In genomic region chr2:8538951-8539621, GRCh38 we compare ENCODE assay signal across 17 cellular contexts.
DNase-seq lines count a peak whose midpoint lies in the region; ATAC-seq and TF ChIP-seq lines count a peak whose summit lies in the region.
"Had no signal": no experiment of that assay in that cellular context is flagged by ENCODE, and none has a peak within 500 bp of the region (broad histone marks: within the 10 kb centered on the region; RNA-seq: fewer than 3 reads in every experiment).

No MANE protein-coding gene starts in this region.

- DNase-seq in activated CD4-positive, alpha-beta memory T cell treated with anti-CD3 and anti-CD28 coated beads, Interleukin-2, amount 10 ng/mL, durations not matched to agents 7 days and 5 days = no peak
- no peak for DNase-seq in activated CD4-positive, alpha-beta memory T cell treated with anti-CD3 and anti-CD28 coated beads for 36 hours
- DNase-seq in hepatocyte (ENCODE audit: low spot score) (peak; percentile 42), hypothalamus (lab: John Stamatoyannopoulos, UW) (no peak), SW480 (ENCODE audit: low spot score) (no peak)
- DNase-seq in stimulated activated effector memory CD8-positive, alpha-beta T cell treated with anti-CD3 and anti-CD28 coated beads, Interleukin-12 subunit alpha, Interleukin-12 subunit beta, amount 100 ng/mL, for 72 hours (ENCODE audit: low spot score in 2 of 2) = no peak
- DNase-seq: activated CD4-positive, alpha-beta T cell treated with anti-CD3 and anti-CD28 coated beads for 36 hours; activated naive CD4-positive, alpha-beta T cell treated with anti-CD3 and anti-CD28 coated beads, Interleukin-2, amount 10 ng/mL, durations not matched to agents 7 days and 5 days; GOT3; NCI-H1105 treated with DMSO at 0.1 percent for 48 hours; NCI-H345; OCI-M1; stimulated activated CD4-positive, alpha-beta T cell treated with anti-CD3 and anti-CD28 coated beads, Interleukin-4, amount 100 ng/mL, for 24 hours had no signal

- H3K9me3 Mint-ChIP-seq in activated CD4-positive, alpha-beta memory T cell treated with anti-CD3 and anti-CD28 coated beads, Interleukin-2, amount 10 ng/mL, durations not matched to agents 7 days and 5 days = no peaks in the 10 kb centered on the region
- no peaks in the 10 kb centered on the region for H3K9me3 Mint-ChIP-seq in activated CD4-positive, alpha-beta memory T cell treated with anti-CD3 and anti-CD28 coated beads for 36 hours
- H3K9me3 Mint-ChIP-seq in stimulated activated effector memory CD8-positive, alpha-beta T cell treated with anti-CD3 and anti-CD28 coated beads, Interleukin-12 subunit alpha, Interleukin-12 subunit beta, amount 100 ng/mL, for 72 hours = no peaks in the 10 kb centered on the region
- H3K9me3 Mint-ChIP-seq: activated naive CD4-positive, alpha-beta T cell treated with anti-CD3 and anti-CD28 coated beads, Interleukin-2, amount 10 ng/mL, durations not matched to agents 7 days and 5 days; IgD-negative memory B cell; T-cell had no signal

- H4K20me1 ChIP-seq in Loucy (ENCODE audit: insufficient read depth, low read length, poor library complexity, severe bottlenecking) (no peaks in the 10 kb centered on the region), hepatocyte (ENCODE audit: insufficient read depth, poor library complexity, severe bottlenecking) (no peaks in the 10 kb centered on the region)

- H3K27ac ChIP-seq in hepatocyte = peak overlapping the region; percentile 84

- 76% methylated on average over 14 of the region's 14 CpGs for WGBS in hepatocyte (ENCODE audit: low lambda C conversion rate, missing lambda C conversion rate)

- H3K9me2 ChIP-seq in Loucy (replicated peaks; ENCODE audit: low read depth, low read length) (no peaks in the 10 kb centered on the region), hepatocyte (replicated peaks; ENCODE audit: insufficient read depth) (no peaks in the 10 kb centered on the region)

- H3K9ac ChIP-seq in Loucy (ENCODE audit: low read depth, low read length, poor library complexity, severe bottlenecking) = peak overlapping the region; percentile 95

- H3K4me2 ChIP-seq in Loucy (ENCODE audit: low read depth, low read length, poor library complexity, severe bottlenecking) = no peak overlapping the region
- peak overlapping the region; percentile 49 for H3K4me2 ChIP-seq in hepatocyte

- CTCF ChIA-PET in activated CD4-positive, alpha-beta memory T cell treated with anti-CD3 and anti-CD28 coated beads, Interleukin-2, amount 10 ng/mL, durations not matched to agents 7 days and 5 days (lab: Charles Lee) = no interaction called here
- CTCF ChIA-PET in activated CD4-positive, alpha-beta memory T cell treated with anti-CD3 and anti-CD28 coated beads for 36 hours (lab: Charles Lee) = interaction anchor here (0.9 to 1.1 kb wide), 2 partner anchors 19 to 61 kb away, joined by 3 read pairs; no protein-coding TSS in a partner anchor

- no peak for ATAC-seq in stimulated activated effector memory CD8-positive, alpha-beta T cell treated with anti-CD3 and anti-CD28 coated beads, Interleukin-12 subunit alpha, Interleukin-12 subunit beta, amount 100 ng/mL, for 72 hours
- ATAC-seq in HG02973 (IDR thresholded peaks at IDR 0.05; ENCODE audit: unreplicated experiment) = no peak
- ATAC-seq: activated CD4-positive, alpha-beta T cell treated with anti-CD3 and anti-CD28 coated beads for 36 hours; T-cell had no signal

- H3K27me3 Mint-ChIP-seq in activated CD4-positive, alpha-beta memory T cell treated with anti-CD3 and anti-CD28 coated beads, Interleukin-2, amount 10 ng/mL, durations not matched to agents 7 days and 5 days = no peaks in the 10 kb centered on the region
- no peaks in the 10 kb centered on the region for H3K27me3 Mint-ChIP-seq in activated CD4-positive, alpha-beta memory T cell treated with anti-CD3 and anti-CD28 coated beads for 36 hours
- H3K27me3 Mint-ChIP-seq: activated CD4-positive, alpha-beta T cell treated with anti-CD3 and anti-CD28 coated beads for 36 hours; T-cell had no signal

- peaks cover 80% of the 10 kb centered on the region for H3K4me1 Mint-ChIP-seq in activated CD4-positive, alpha-beta memory T cell treated with anti-CD3 and anti-CD28 coated beads, Interleukin-2, amount 10 ng/mL, durations not matched to agents 7 days and 5 days
- H3K4me1 Mint-ChIP-seq in activated CD4-positive, alpha-beta memory T cell treated with anti-CD3 and anti-CD28 coated beads for 36 hours (ENCODE audit: low read depth) = peaks cover 70% of the 10 kb centered on the region
- H3K4me1 Mint-ChIP-seq in stimulated activated effector memory CD8-positive, alpha-beta T cell treated with anti-CD3 and anti-CD28 coated beads, Interleukin-12 subunit alpha, Interleukin-12 subunit beta, amount 100 ng/mL, for 72 hours = peaks cover 83% of the 10 kb centered on the region

- no peaks in the 10 kb centered on the region for H3K36me3 Mint-ChIP-seq in activated CD4-positive, alpha-beta memory T cell treated with anti-CD3 and anti-CD28 coated beads, Interleukin-2, amount 10 ng/mL, durations not matched to agents 7 days and 5 days (ENCODE audit: low read depth)
- peaks cover 2% of the 10 kb centered on the region for H3K36me3 Mint-ChIP-seq in activated CD4-positive, alpha-beta memory T cell treated with anti-CD3 and anti-CD28 coated beads for 36 hours
- peaks cover 22% of the 10 kb centered on the region for H3K36me3 Mint-ChIP-seq in stimulated activated effector memory CD8-positive, alpha-beta T cell treated with anti-CD3 and anti-CD28 coated beads, Interleukin-12 subunit alpha, Interleukin-12 subunit beta, amount 100 ng/mL, for 72 hours
- H3K36me3 Mint-ChIP-seq: activated naive CD4-positive, alpha-beta T cell treated with anti-CD3 and anti-CD28 coated beads, Interleukin-2, amount 10 ng/mL, durations not matched to agents 7 days and 5 days; T-cell had no signal

- no peak overlapping the region for H3K4me3 Mint-ChIP-seq in activated CD4-positive, alpha-beta memory T cell treated with anti-CD3 and anti-CD28 coated beads, Interleukin-2, amount 10 ng/mL, durations not matched to agents 7 days and 5 days
- no peak overlapping the region for H3K4me3 Mint-ChIP-seq in activated CD4-positive, alpha-beta memory T cell treated with anti-CD3 and anti-CD28 coated beads for 36 hours
- peak overlapping the region; percentile 80 for H3K4me3 Mint-ChIP-seq in stimulated activated effector memory CD8-positive, alpha-beta T cell treated with anti-CD3 and anti-CD28 coated beads, Interleukin-12 subunit alpha, Interleukin-12 subunit beta, amount 100 ng/mL, for 72 hours
- H3K4me3 Mint-ChIP-seq: activated CD4-positive, alpha-beta T cell treated with anti-CD3 and anti-CD28 coated beads for 36 hours; activated naive CD4-positive, alpha-beta T cell treated with anti-CD3 and anti-CD28 coated beads, Interleukin-2, amount 10 ng/mL, durations not matched to agents 7 days and 5 days; T-cell had no signal

- H3K36me3 ChIP-seq in Loucy (ENCODE audit: insufficient read depth, low read length) (no peaks in the 10 kb centered on the region), hepatocyte (replicated peaks; ENCODE audit: insufficient read depth, low read depth) (no peaks in the 10 kb centered on the region)

- H3K27me3 ChIP-seq in Loucy (ENCODE audit: insufficient read depth, low read length, poor library complexity, severe bottlenecking) (no peaks in the 10 kb centered on the region), hepatocyte (no peaks in the 10 kb centered on the region)

- H3K27ac Mint-ChIP-seq in activated CD4-positive, alpha-beta memory T cell treated with anti-CD3 and anti-CD28 coated beads, Interleukin-2, amount 10 ng/mL, durations not matched to agents 7 days and 5 days = peak overlapping the region; percentile 100
- H3K27ac Mint-ChIP-seq in activated CD4-positive, alpha-beta memory T cell treated with anti-CD3 and anti-CD28 coated beads for 36 hours = no peak overlapping the region
- H3K27ac Mint-ChIP-seq in stimulated activated effector memory CD8-positive, alpha-beta T cell treated with anti-CD3 and anti-CD28 coated beads, Interleukin-12 subunit alpha, Interleukin-12 subunit beta, amount 100 ng/mL, for 72 hours = peak overlapping the region; percentile 98
- H3K27ac Mint-ChIP-seq: IgD-negative memory B cell had no signal

- H3K4me3 ChIP-seq in Loucy (ENCODE audit: low read length, poor library complexity, severe bottlenecking) = no peak overlapping the region
- no peak overlapping the region for H3K4me3 ChIP-seq in hepatocyte

- H3K4me1 ChIP-seq in Loucy (ENCODE audit: insufficient read depth, low read length, poor library complexity, severe bottlenecking) = peaks cover 97% of the 10 kb centered on the region
- peaks cover 70% of the 10 kb centered on the region for H3K4me1 ChIP-seq in hepatocyte (ENCODE audit: insufficient read depth)

- intact Hi-C loops in activated CD4-positive, alpha-beta memory T cell treated with anti-CD3 and anti-CD28 coated beads for 36 hours (cut with micrococcal nuclease) = no loop called here

- H3F3A ChIP-seq in Loucy (ENCODE audit: low read depth) = peaks cover 16% of the 10 kb centered on the region

- TF ChIP-seq CTCF in Loucy (conservative IDR thresholded peaks at IDR 0.05; ENCODE audit: low read length) = no peak
- TF ChIP-seq CTCF in hepatocyte (IDR thresholded peaks at IDR 0.05; ENCODE audit: poor library complexity) = no peak

- peaks cover 11% of the 10 kb centered on the region; the same call in 1 of the 2 replicates for H3K79me2 ChIP-seq in Loucy (ENCODE audit: insufficient read depth, low read length)
- no peaks in the 10 kb centered on the region for H3K79me2 ChIP-seq in hepatocyte

- POLR2A ChIA-PET in activated CD4-positive, alpha-beta memory T cell treated with anti-CD3 and anti-CD28 coated beads, Interleukin-2, amount 10 ng/mL, durations not matched to agents 7 days and 5 days (lab: Charles Lee) = interaction anchor here (1.1 to 9.6 kb wide), 6 partner anchors 17 to 146 kb away, joined by 4 to 230 read pairs (median 7); partner anchors contain the start of gene ID2
- POLR2A ChIA-PET in activated CD4-positive, alpha-beta memory T cell treated with anti-CD3 and anti-CD28 coated beads for 36 hours (lab: Charles Lee) = interaction anchor here (0.9 to 6.1 kb wide), 3 partner anchors 22 to 143 kb away, joined by 3 to 63 read pairs (median 4); no protein-coding TSS in a partner anchor

- H3K9me3 ChIP-seq in Loucy (ENCODE audit: insufficient read depth, low read depth, low read length) = no peaks in the 10 kb centered on the region
- no peaks in the 10 kb centered on the region for H3K9me3 ChIP-seq in hepatocyte (ENCODE audit: low read depth)

- H2AFZ ChIP-seq in Loucy (ENCODE audit: low read length) (no peak overlapping the region), hepatocyte (no peak overlapping the region)
